ENCODE assay signal across 23 cellular contexts in genomic region chr22:29069476-29069875, GRCh38. TPM values are rescaled to one million over a fixed set of nuclear protein-coding genes. Genes with fewer than 3 reads are reported as not detected.
"Had no signal": no experiment of that assay in that cellular context is flagged by ENCODE, and none has a peak within 500 bp of the region (broad histone marks: within the 10 kb centered on the region; RNA-seq: fewer than 3 reads in every experiment).

No MANE protein-coding gene starts in this region.

- ATAC-seq: left lung had no signal

- H3K9me3 Mint-ChIP-seq: naive B cell, nephron had no signal

- H3K4me3 ChIP-seq: coronary artery, dorsolateral prefrontal cortex, heart right ventricle, left lung, lung, sigmoid colon had no signal

- H3K9me3 ChIP-seq: heart right ventricle, left lung, neutrophil, sigmoid colon had no signal

- H3K27ac ChIP-seq: coronary artery, dorsolateral prefrontal cortex, heart right ventricle, left lung, neutrophil, sigmoid colon had no signal

- DNase-seq: dorsolateral prefrontal cortex; effector CD8-positive, alpha-beta T cell; foreskin melanocyte; heart right ventricle; hypothalamus; left lung; mesenchymal stem cell; midbrain; naive B cell; sigmoid colon; small intestine; stimulated activated CD4-positive, alpha-beta T cell treated with anti-CD3 and anti-CD28 coated beads, Interleukin-12 subunit alpha, Interleukin-12 subunit beta, amount 100 ng/mL, for 4 hours; stimulated activated naive CD4-positive, alpha-beta T cell treated with Interleukin-2 at 50 U/mL for 16 hours; trophoblast cell had no signal

- FAIRE-seq: islet of Langerhans, small intestine had no signal

- H3K27me3 ChIP-seq: dorsolateral prefrontal cortex, sigmoid colon had no signal

- H3K36me3 ChIP-seq: heart right ventricle, left lung, neutrophil, sigmoid colon had no signal

- H3K27ac Mint-ChIP-seq: nephron had no signal

- H3K36me3 Mint-ChIP-seq: naive B cell had no signal

RNA-seq across cellular contexts. Expression of gene C22orf31, which starts 7.8 kb away (rescaled TPM):
- total RNA-seq: chondrocyte, lung, osteoblast, pulmonary artery endothelial cell, sigmoid colon, urinary bladder had no signal
- polyA plus RNA-seq: heart right ventricle, small intestine, urinary bladder had no signal
